36 cellular contexts compared by ENCODE assay signal in the genomic region with DNA sequence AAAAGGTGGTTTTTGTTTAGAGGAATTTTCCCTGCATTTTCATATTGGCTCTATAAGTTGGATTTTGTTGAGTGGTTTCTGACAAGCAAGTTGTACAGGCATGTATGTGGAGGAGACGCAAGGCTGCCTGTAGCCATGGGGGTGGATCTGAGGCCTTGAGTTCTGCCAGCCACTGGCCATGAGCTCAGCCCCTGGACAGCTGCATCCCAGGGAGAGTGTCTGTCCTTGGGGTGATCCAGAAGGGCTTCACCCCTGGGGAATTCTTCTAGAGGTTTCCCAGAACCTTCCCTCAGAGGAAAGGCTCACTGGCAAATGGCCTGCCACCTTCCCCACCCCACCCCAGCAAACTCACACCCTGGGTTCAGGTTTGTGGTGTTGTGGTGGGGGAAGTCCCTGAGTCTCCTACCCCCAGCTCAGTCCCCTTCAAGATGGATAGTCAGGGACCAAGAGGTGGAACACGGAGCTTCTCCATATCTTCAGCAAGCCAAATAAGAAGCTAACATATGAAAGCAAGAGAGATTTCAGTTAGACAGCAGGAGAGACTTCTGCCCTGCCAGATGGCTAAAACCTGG.
"Had no signal": no experiment of that assay in that cellular context is flagged by ENCODE, and none has a peak within 500 bp of the region (broad histone marks: within the 10 kb centered on the region; RNA-seq: fewer than 3 reads in every experiment).

No MANE protein-coding gene starts in this region.

- FAIRE-seq: bronchial epithelial cell had no signal

- H3K27me3 ChIP-seq: MG63, SJSA1 had no signal

- H3K36me3 Mint-ChIP-seq: activated CD4-positive, alpha-beta memory T cell treated with anti-CD3 and anti-CD28 coated beads for 36 hours; activated naive CD8-positive, alpha-beta T cell treated with anti-CD3 and anti-CD28 coated beads, Interleukin-2, amount 10 ng/mL, durations not matched to agents 7 days and 5 days; brain had no signal

- H3K9ac ChIP-seq: SK-N-SH had no signal

- H3K27ac ChIP-seq: SJSA1, VCaP had no signal

- H3K36me3 ChIP-seq: MG63, SJSA1 had no signal

- H3K27me3 Mint-ChIP-seq: activated B cell treated with CpG ODN at 0.5 μM for 24 hours; activated CD4-positive, alpha-beta memory T cell treated with anti-CD3 and anti-CD28 coated beads for 36 hours had no signal

- H3K27ac Mint-ChIP-seq: activated B cell treated with CpG ODN at 0.5 μM for 24 hours; activated CD4-positive, alpha-beta memory T cell treated with anti-CD3 and anti-CD28 coated beads for 36 hours; activated naive CD8-positive, alpha-beta T cell treated with anti-CD3 and anti-CD28 coated beads, Interleukin-2, amount 10 ng/mL, durations not matched to agents 7 days and 5 days had no signal

- ATAC-seq: Panc1 had no signal

- H3K4me3 ChIP-seq: MG63, SJSA1 had no signal

- H3K4me2 ChIP-seq: SK-N-SH had no signal

- H3K4me1 Mint-ChIP-seq: activated B cell treated with CpG ODN at 0.5 μM for 24 hours, brain had no signal

- H3K9me3 Mint-ChIP-seq: activated B cell treated with CpG ODN at 0.5 μM for 24 hours; activated CD4-positive, alpha-beta memory T cell treated with anti-CD3 and anti-CD28 coated beads for 36 hours; activated naive CD8-positive, alpha-beta T cell treated with anti-CD3 and anti-CD28 coated beads, Interleukin-2, amount 10 ng/mL, durations not matched to agents 7 days and 5 days had no signal

- H3K9me3 ChIP-seq: MG63, SJSA1, SK-N-SH had no signal

- H3K4me1 ChIP-seq: SJSA1 had no signal

- DNase-seq: activated B cell treated with CpG ODN at 0.5 μM for 24 hours; activated CD4-positive, alpha-beta memory T cell treated with anti-CD3 and anti-CD28 coated beads for 36 hours; activated CD4-positive, alpha-beta T cell treated with anti-CD3 and anti-CD28 coated beads for 4 hours; activated CD4-positive, alpha-beta T cell treated with anti-CD3 and anti-CD28 coated beads, Interleukin-2, amount 50 U/mL, for 1 hour; activated CD4-positive, CD25-positive, alpha-beta regulatory T cell treated with anti-CD3 and anti-CD28 coated beads, Interleukin-2, amount 50 U/mL, for 72 hours; activated effector memory CD4-positive, alpha-beta T cell treated with anti-CD3 and anti-CD28 coated beads, Interleukin-2, amount 50 U/mL, for 16 hours; activated naive CD4-positive, alpha-beta T cell; activated naive CD4-positive, alpha-beta T cell treated with anti-CD3 and anti-CD28 coated beads, Interleukin-2, amount 50 U/mL, for 16 hours; activated naive CD8-positive, alpha-beta T cell treated with anti-CD3 and anti-CD28 coated beads, Interleukin-2, amount 10 ng/mL, durations not matched to agents 7 days and 5 days; activated T-cell treated with anti-CD3 and anti-CD28 coated beads, Interleukin-2, amount 50 U/mL, for 48 hours; anterior cingulate cortex; caudate nucleus; cerebellar nuclear complex; Kasumi-1; KBM-7; MG63; NCI-H1048; NCI-H1105 treated with DMSO at 0.1 percent for 48 hours; NCI-H1436; NCI-H1694; NCI-H1930; NCI-H2081 treated with DMSO at 0.1 percent for 48 hours; NCI-H226; NCI-H446 treated with DMSO at 0.1 percent for 48 hours; NCI-H524; NCI-H69; SHP77; SK-N-SH; T-helper 1 cell; T-helper 2 cell; T-helper 9 cell had no signal

- H3K4me3 Mint-ChIP-seq: activated B cell treated with CpG ODN at 0.5 μM for 24 hours; activated CD4-positive, alpha-beta memory T cell treated with anti-CD3 and anti-CD28 coated beads for 36 hours; activated naive CD8-positive, alpha-beta T cell treated with anti-CD3 and anti-CD28 coated beads, Interleukin-2, amount 10 ng/mL, durations not matched to agents 7 days and 5 days; brain had no signal
